ENCODE assay signal across 20 cellular contexts in genomic region chr3:1535361-1535760, GRCh38.
DNase-seq lines count a peak whose midpoint lies in the region; ATAC-seq and TF ChIP-seq lines count a peak whose summit lies in the region.
"Had no signal": no experiment of that assay in that cellular context is flagged by ENCODE, and none has a peak within 500 bp of the region (broad histone marks: within the 10 kb centered on the region; RNA-seq: fewer than 3 reads in every experiment).

No MANE protein-coding gene starts in this region.

- peaks cover 10% of the 10 kb centered on the region for H3K9me3 ChIP-seq in A673 (ENCODE audit: low read depth, low read length, poor library complexity, severe bottlenecking)
- H3K9me3 ChIP-seq: BE2C, Caco-2 had no signal

- CTCF ChIA-PET in A673 (lab: Charles Lee) = no interaction called here

- TF ChIP-seq CTCF in A673 (conservative IDR thresholded peaks at IDR 0.05; ENCODE audit: low read depth, low read length) = no peak

- POLR2A ChIA-PET in A673 (lab: Charles Lee; ENCODE audit: low non-redundant PET) = no interaction called here

- no peaks in the 10 kb centered on the region for H3K4me1 ChIP-seq in A673 (ENCODE audit: insufficient read depth, low read length, poor library complexity, severe bottlenecking)
- H3K4me1 ChIP-seq: BLaER1, Caco-2 had no signal

- H3K27me3 ChIP-seq in A673 (replicated peaks; ENCODE audit: insufficient read depth, low read depth, low read length, poor library complexity) = no peaks in the 10 kb centered on the region
- H3K27me3 ChIP-seq: BE2C, BLaER1 had no signal

- H3K27ac ChIP-seq in A673 (ENCODE audit: low read depth, low read length, poor library complexity, severe bottlenecking) = no peak overlapping the region
- H3K27ac ChIP-seq: BLaER1 had no signal

- no TSS peak for BruUV-seq in A673 (replicated peaks; lab: Mats Ljungman, UMichigan)

- intact Hi-C loops in A673 (cut with micrococcal nuclease; ENCODE audit: unreplicated experiment) = no loop called here
- intact Hi-C loops in left colon (cut with DNase I, micrococcal nuclease) = no loop called here

- H3K36me3 ChIP-seq in A673 (ENCODE audit: insufficient read depth, low read length, poor library complexity, severe bottlenecking) = no peaks in the 10 kb centered on the region
- H3K36me3 ChIP-seq: BE2C, BLaER1 had no signal

- no peak overlapping the region for H3K4me3 ChIP-seq in A673 (ENCODE audit: low read depth, low read length, poor library complexity, severe bottlenecking)
- H3K4me3 ChIP-seq: BLaER1 had no signal

- ATAC-seq in left colon (peak; percentile 74), HG03139 (IDR thresholded peaks at IDR 0.05; ENCODE audit: unreplicated experiment) (no peak), GM21619 (IDR thresholded peaks at IDR 0.05; ENCODE audit: unreplicated experiment) (no peak)

- DNase-seq in A673 (ENCODE audit: low spot score) (peak; percentile 26), HT-29 (ENCODE audit: low spot score) (peak; percentile 29), left colon (no peak), renal cortical epithelial cell (ENCODE audit: low read depth) (peak; percentile 22), anterior cingulate cortex (lab: John Stamatoyannopoulos, UW) (no peak)
- no peak for DNase-seq in activated T-cell treated with anti-CD3 and anti-CD28 coated beads, Interleukin-2, amount 50 U/mL, for 48 hours
- DNase-seq: 8988T; ACHN; BE2C; C1 segment of cervical spinal cord; Caco-2; Calu3; CD4-positive, alpha-beta memory T cell; CD4-positive, CD25-positive, alpha-beta regulatory T cell; CD8-positive, alpha-beta memory T cell; DMS79 treated with DMSO at 0.1 percent for 48 hours; GF-D8 had no signal

Comparison
In these comparisons a context has a peak if more than half of its experiments do, and no peak if none do; other contexts are left out.
1. DNase-seq: peak in A673 (single experiment), HT-29 (single experiment) and renal cortical epithelial cell (single experiment); none in left colon (0 of 2), activated T-cell treated with anti-CD3 and anti-CD28 coated beads, Interleukin-2, amount 50 U/mL, for 48 hours (0 of 2) and anterior cingulate cortex (0 of 58).